In the genomic region with DNA sequence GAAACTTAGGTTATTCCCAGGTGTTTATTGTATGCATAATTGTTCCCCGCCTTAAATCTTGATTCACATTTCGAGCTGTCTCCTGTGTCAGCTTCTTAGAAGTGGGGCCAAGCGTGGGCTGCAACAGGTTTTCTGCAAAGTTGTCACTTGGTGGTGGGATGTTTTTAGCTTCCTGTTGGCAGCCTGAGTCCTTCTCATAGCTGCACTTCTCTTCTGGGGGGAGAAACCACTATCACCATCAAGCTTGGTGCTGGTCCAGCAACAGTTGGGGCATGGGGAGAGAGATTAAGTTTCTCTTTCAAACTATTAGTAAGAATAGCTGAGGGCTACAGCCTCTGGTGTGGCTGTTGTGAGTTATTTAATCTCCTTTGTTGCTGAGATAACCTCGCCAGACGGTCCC, we compare ENCODE assay signal across 13 cellular contexts.
DNase-seq lines count a peak whose midpoint lies in the region; ATAC-seq and TF ChIP-seq lines count a peak whose summit lies in the region.
"Had no signal": no experiment of that assay in that cellular context is flagged by ENCODE, and none has a peak within 500 bp of the region (broad histone marks: within the 10 kb centered on the region; RNA-seq: fewer than 3 reads in every experiment).

No MANE protein-coding gene starts in this region.

- no peak overlapping the region for H3K4me3 ChIP-seq in naive thymus-derived CD4-positive, alpha-beta T cell (ENCODE audit: low read length)
- H3K4me3 ChIP-seq in tibial artery (no peak overlapping the region), vagina (no peak overlapping the region)
- H3K4me3 ChIP-seq: testis had no signal

- no peaks in the 10 kb centered on the region for H3K27me3 Mint-ChIP-seq in activated T-cell treated with anti-CD3 and anti-CD28 coated beads, Interleukin-2, amount 50 U/mL, for 4 hours (ENCODE audit: low read depth)
- H3K27me3 Mint-ChIP-seq in naive thymus-derived CD4-positive, alpha-beta T cell: no peaks in the 10 kb centered on the region

- no peaks in the 10 kb centered on the region for H3K9me3 ChIP-seq in naive thymus-derived CD4-positive, alpha-beta T cell (ENCODE audit: control insufficient read depth in 2 of 3, low read length in 3 of 3)
- H3K9me3 ChIP-seq in tibial artery: no peaks in the 10 kb centered on the region
- H3K9me3 ChIP-seq in vagina: no peaks in the 10 kb centered on the region
- H3K9me3 ChIP-seq: testis had no signal

- peak; percentile 73 for DNase-seq in activated naive CD4-positive, alpha-beta T cell treated with Interleukin-2 at 50 U/mL for 16 hours
- no peak for DNase-seq in activated naive CD4-positive, alpha-beta T cell (lab: John Stamatoyannopoulos, UW)
- DNase-seq in activated T-cell treated with anti-CD3 and anti-CD28 coated beads, Interleukin-2, amount 50 U/mL, for 4 hours: peak; percentile 42
- DNase-seq in naive thymus-derived CD4-positive, alpha-beta T cell: peak in 1 of 9 donors; percentile 63
- DNase-seq in tibial artery (no peak), vagina (ENCODE audit: extremely low spot score in 2 of 2) (no peak), T-helper 9 cell (no peak), posterior cingulate gyrus (no peak)
- DNase-seq: amygdala; effector memory CD4-positive, alpha-beta T cell; NCI-H1417 treated with DMSO at 0.1 percent for 48 hours; testis had no signal

- no peaks in the 10 kb centered on the region for H3K36me3 ChIP-seq in naive thymus-derived CD4-positive, alpha-beta T cell (ENCODE audit: control insufficient read depth in 2 of 3, insufficient read depth in 3 of 3, low read length in 3 of 3)
- H3K36me3 ChIP-seq in tibial artery (no peaks in the 10 kb centered on the region), vagina (no peaks in the 10 kb centered on the region)

- no peak overlapping the region for H3K27ac ChIP-seq in naive thymus-derived CD4-positive, alpha-beta T cell (ENCODE audit: low read depth, low read length)
- H3K27ac ChIP-seq in tibial artery (peak overlapping the region; percentile 74 to 93), vagina (no peak overlapping the region)
- H3K27ac ChIP-seq: testis had no signal

- TF ChIP-seq CTCF in tibial artery (IDR thresholded peaks at IDR 0.05): no peak
- TF ChIP-seq CTCF in vagina (IDR thresholded peaks at IDR 0.05): no peak

- peak overlapping the region; percentile 20 for H3K4me3 Mint-ChIP-seq in activated T-cell treated with anti-CD3 and anti-CD28 coated beads, Interleukin-2, amount 50 U/mL, for 4 hours
- H3K4me3 Mint-ChIP-seq in naive thymus-derived CD4-positive, alpha-beta T cell: peak overlapping the region; percentile 1 to 79 (median 50)

- CTCF ChIA-PET in naive thymus-derived CD4-positive, alpha-beta T cell (lab: Charles Lee): interaction anchor here (0.6 to 4.0 kb wide), 2 partner anchors 15 to 30 kb away, joined by 3 to 21 read pairs; no protein-coding TSS in a partner anchor

- H3K4me1 ChIP-seq in naive thymus-derived CD4-positive, alpha-beta T cell (ENCODE audit: control insufficient read depth in 2 of 2, insufficient read depth in 2 of 2, low read length in 2 of 2): peaks cover 24 to 47% of the 10 kb centered on the region in 2 donors
- H3K4me1 ChIP-seq in tibial artery (peaks cover 0 to 98% (median 71%) of the 10 kb centered on the region in 4 donors), vagina (no peaks in the 10 kb centered on the region)
- H3K4me1 ChIP-seq: testis had no signal

- intact Hi-C loops in naive thymus-derived CD4-positive, alpha-beta T cell (cut with micrococcal nuclease): loop anchor here in 1 of 2 donors (1.0 to 2.0 kb wide), 2 partner anchors 8 to 13 kb away; no protein-coding TSS in a partner anchor
- intact Hi-C loops in tibial artery (cut with DNase I; ENCODE audit: low total_unique reads) (no loop called here), vagina (cut with DNase I) (no loop called here), posterior cingulate gyrus (cut with DNase I) (no loop called here)

- POLR2A ChIA-PET in naive thymus-derived CD4-positive, alpha-beta T cell (lab: Charles Lee): interaction anchor here (1.2 to 7.7 kb wide), 3 partner anchors 7 to 14 kb away, joined by 4 to 61 read pairs (median 9); no protein-coding TSS in a partner anchor

- H3K27ac Mint-ChIP-seq in naive thymus-derived CD4-positive, alpha-beta T cell: peak overlapping the region; percentile 3 to 85 (median 48)

- no peaks in the 10 kb centered on the region for H3K27me3 ChIP-seq in naive thymus-derived CD4-positive, alpha-beta T cell (ENCODE audit: control insufficient read depth in 2 of 2, insufficient read depth in 2 of 2, low read length in 2 of 2)
- no peaks in the 10 kb centered on the region for H3K27me3 ChIP-seq in tibial artery
- no peaks in the 10 kb centered on the region for H3K27me3 ChIP-seq in vagina
- H3K27me3 ChIP-seq: testis had no signal

- no peaks in the 10 kb centered on the region for H3K36me3 Mint-ChIP-seq in activated T-cell treated with anti-CD3 and anti-CD28 coated beads, Interleukin-2, amount 50 U/mL, for 4 hours (ENCODE audit: insufficient read depth)
- H3K36me3 Mint-ChIP-seq in naive thymus-derived CD4-positive, alpha-beta T cell: peaks cover 0 to 18% (median 0%) of the 10 kb centered on the region in 5 donors

- peak; percentile 82 to 89 for ATAC-seq in activated T-cell treated with anti-CD3 and anti-CD28 coated beads, Interleukin-2, amount 50 U/mL, for 4 hours
- ATAC-seq in naive thymus-derived CD4-positive, alpha-beta T cell: peak; percentile 62
- ATAC-seq: left lobe of liver had no signal

- no peak for TF ChIP-seq POLR2A in vagina (IDR thresholded peaks at IDR 0.05)

- H3K9me3 Mint-ChIP-seq in activated T-cell treated with anti-CD3 and anti-CD28 coated beads, Interleukin-2, amount 50 U/mL, for 4 hours: no peaks in the 10 kb centered on the region
- H3K9me3 Mint-ChIP-seq in naive thymus-derived CD4-positive, alpha-beta T cell: no peaks in the 10 kb centered on the region

- peaks cover 58% of the 10 kb centered on the region for H3K4me1 Mint-ChIP-seq in activated T-cell treated with anti-CD3 and anti-CD28 coated beads, Interleukin-2, amount 50 U/mL, for 4 hours (ENCODE audit: low read depth)
- H3K4me1 Mint-ChIP-seq in naive thymus-derived CD4-positive, alpha-beta T cell: peaks cover 36 to 72% (median 65%) of the 10 kb centered on the region in 7 donors

Comparison
In these comparisons a context has a peak if more than half of its experiments do, and no peak if none do; other contexts are left out.
1. DNase-seq: peak in activated naive CD4-positive, alpha-beta T cell treated with Interleukin-2 at 50 U/mL for 16 hours (single experiment) and activated T-cell treated with anti-CD3 and anti-CD28 coated beads, Interleukin-2, amount 50 U/mL, for 4 hours (single experiment); none in activated naive CD4-positive, alpha-beta T cell (0 of 4), tibial artery (0 of 2), vagina (0 of 2), T-helper 9 cell (single experiment) and posterior cingulate gyrus (0 of 10).
2. H3K27ac ChIP-seq: peak in tibial artery (2 of 2); none in naive thymus-derived CD4-positive, alpha-beta T cell (single experiment) and vagina (single experiment).